Comparison of ENCODE assay signal across 7 cellular contexts in the genomic region with DNA sequence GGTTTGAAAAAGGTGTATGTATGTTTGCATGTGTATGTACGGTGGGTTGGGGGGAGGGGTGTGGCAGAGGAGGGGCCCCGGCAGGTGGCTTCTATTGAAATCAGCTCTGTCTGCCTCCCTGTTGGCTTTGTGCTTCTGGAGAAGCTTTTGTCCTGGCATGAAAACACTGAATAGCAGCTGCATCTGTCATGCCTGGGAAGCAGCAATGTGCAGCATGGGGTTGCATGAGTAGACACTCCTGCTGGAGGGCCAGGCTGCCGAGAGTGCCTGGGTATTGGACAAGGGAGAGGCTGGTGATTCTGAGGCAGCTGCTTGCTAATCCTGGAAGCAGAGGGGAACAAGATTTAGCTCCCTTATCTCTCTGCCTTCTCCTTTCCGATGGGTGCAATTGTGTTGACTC. TPM values are rescaled to one million over a fixed set of nuclear protein-coding genes. Genes with fewer than 3 reads are reported as not detected.
DNase-seq lines count a peak whose midpoint lies in the region; ATAC-seq and TF ChIP-seq lines count a peak whose summit lies in the region.

No MANE protein-coding gene starts in this region.

- peak overlapping the region in 2 of 3 donors; percentile 68 to 76 for H3K27ac Mint-ChIP-seq in IgD-negative memory B cell
- peak overlapping the region; percentile 68 for H3K27ac Mint-ChIP-seq in stimulated activated naive B cell treated with anti-CD40 and anti-IgM and Interleukin-4, amounts not matched to agents 10 μg/mL and 1 μg/mL and 100 μg/mL, for 72 hours

- DNase-seq in NCI-H82 treated with DMSO at 0.1 percent for 48 hours (lab: John Stamatoyannopoulos, UW; ENCODE audit: unreplicated experiment): peak; percentile 77
- peak; percentile 74 for DNase-seq in fibroblast of villous mesenchyme (ENCODE audit: low read depth)
- no peak for DNase-seq in stimulated activated naive B cell treated with anti-CD40 and anti-IgM and Interleukin-4, amounts not matched to agents 10 μg/mL and 1 μg/mL and 100 μg/mL, for 72 hours
- DNase-seq in mucosa of descending colon: no peak
- no peak for DNase-seq in posterior vena cava (ENCODE audit: low spot score)

- H3K36me3 Mint-ChIP-seq in IgD-negative memory B cell: no peaks in the 10 kb centered on the region
- H3K36me3 Mint-ChIP-seq in stimulated activated naive B cell treated with anti-CD40 and anti-IgM and Interleukin-4, amounts not matched to agents 10 μg/mL and 1 μg/mL and 100 μg/mL, for 72 hours: peaks cover 7 to 23% of the 10 kb centered on the region in 2 donors

- ATAC-seq in stimulated activated naive B cell treated with anti-CD40 and anti-IgM and Interleukin-4, amounts not matched to agents 10 μg/mL and 1 μg/mL and 100 μg/mL, for 72 hours (replicated peaks): no peak
- ATAC-seq in mucosa of descending colon (no peak), HG02678 (IDR thresholded peaks at IDR 0.05; ENCODE audit: unreplicated experiment) (no peak)

- H3K4me1 Mint-ChIP-seq in IgD-negative memory B cell: peaks cover 66 to 84% (median 72%) of the 10 kb centered on the region in 3 donors
- peaks cover 74 to 95% of the 10 kb centered on the region in 2 donors for H3K4me1 Mint-ChIP-seq in stimulated activated naive B cell treated with anti-CD40 and anti-IgM and Interleukin-4, amounts not matched to agents 10 μg/mL and 1 μg/mL and 100 μg/mL, for 72 hours

- H3K9me3 Mint-ChIP-seq in IgD-negative memory B cell: no peaks in the 10 kb centered on the region
- H3K9me3 Mint-ChIP-seq in stimulated activated naive B cell treated with anti-CD40 and anti-IgM and Interleukin-4, amounts not matched to agents 10 μg/mL and 1 μg/mL and 100 μg/mL, for 72 hours: peaks cover 0 to 2% of the 10 kb centered on the region in 2 donors

- H3K4me1 ChIP-seq in mucosa of descending colon (ENCODE audit: low read depth): peaks cover 44% of the 10 kb centered on the region

- TF ChIP-seq CTCF in fibroblast of villous mesenchyme (IDR thresholded peaks at IDR 0.05; ENCODE audit: insufficient read depth, low read depth, low read length): no peak
- no peak for TF ChIP-seq CTCF in mucosa of descending colon (IDR thresholded peaks at IDR 0.05)

- H3K4me3 Mint-ChIP-seq in IgD-negative memory B cell: peak overlapping the region in 1 of 4 donors; percentile 86
- H3K4me3 Mint-ChIP-seq in stimulated activated naive B cell treated with anti-CD40 and anti-IgM and Interleukin-4, amounts not matched to agents 10 μg/mL and 1 μg/mL and 100 μg/mL, for 72 hours: peak overlapping the region in 1 of 2 donors; percentile 22

- peaks cover 2% of the 10 kb centered on the region for H3K27me3 Mint-ChIP-seq in IgD-negative memory B cell
- H3K27me3 Mint-ChIP-seq in stimulated activated naive B cell treated with anti-CD40 and anti-IgM and Interleukin-4, amounts not matched to agents 10 μg/mL and 1 μg/mL and 100 μg/mL, for 72 hours: no peaks in the 10 kb centered on the region

- intact Hi-C loops in mucosa of descending colon (cut with DNase I, micrococcal nuclease): no loop called here
- intact Hi-C loops in posterior vena cava (cut with DNase I): no loop called here

- no peak overlapping the region for H3K4me3 ChIP-seq in fibroblast of villous mesenchyme (ENCODE audit: low read depth, low read length)
- H3K4me3 ChIP-seq in mucosa of descending colon: no peak overlapping the region

- H3K9me3 ChIP-seq in mucosa of descending colon: no peaks in the 10 kb centered on the region

- H3K36me3 ChIP-seq in mucosa of descending colon (ENCODE audit: low read depth): no peaks in the 10 kb centered on the region

RNA-seq across cellular contexts. Expression of gene MAPKAPK2, which starts 20.5 kb away (rescaled TPM):
- polyA plus RNA-seq in IgD-negative memory B cell: 4.1 TPM
- total RNA-seq in fibroblast of villous mesenchyme: 45.3 and 46.4 TPM in 2 replicates
- 10 to 100 TPM; 68.4 to 75.2 (median 72.1) TPM for total RNA-seq in mucosa of descending colon
- 100 to 1,000 TPM in 1 of 2 donors, 10 to 100 TPM in 1; 69.0 to 102 TPM for total RNA-seq in posterior vena cava

Comparison
In these comparisons a context has a peak if more than half of its experiments do, and no peak if none do; other contexts are left out.
1. DNase-seq: peak in NCI-H82 treated with DMSO at 0.1 percent for 48 hours (single experiment) and fibroblast of villous mesenchyme (single experiment); none in stimulated activated naive B cell treated with anti-CD40 and anti-IgM and Interleukin-4, amounts not matched to agents 10 μg/mL and 1 μg/mL and 100 μg/mL, for 72 hours (single experiment), mucosa of descending colon (0 of 3) and posterior vena cava (single experiment).